Comparison of ENCODE assay signal across 26 cellular contexts in the genomic region with DNA sequence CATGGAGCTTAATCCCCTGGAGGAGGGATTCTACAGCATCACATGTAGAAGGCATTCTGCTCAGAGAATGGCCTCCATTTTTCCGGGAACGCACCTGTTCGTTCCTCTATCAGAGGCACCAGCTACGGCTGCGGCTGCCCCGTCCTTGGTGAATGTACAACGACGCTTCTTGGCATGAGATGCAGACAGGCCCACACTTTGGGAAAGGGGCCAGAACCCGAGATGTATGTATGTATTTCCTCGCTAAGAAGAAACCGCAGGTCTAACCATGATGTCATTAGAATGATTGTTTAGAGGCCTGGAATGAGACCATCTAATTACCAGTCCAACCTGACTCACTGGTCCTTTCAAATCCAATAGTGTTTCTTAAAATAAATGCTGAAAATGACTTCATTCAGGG.
DNase-seq lines count a peak whose midpoint lies in the region; ATAC-seq and TF ChIP-seq lines count a peak whose summit lies in the region.
"Had no signal": no experiment of that assay in that cellular context is flagged by ENCODE, and none has a peak within 500 bp of the region (broad histone marks: within the 10 kb centered on the region; RNA-seq: fewer than 3 reads in every experiment).

No MANE protein-coding gene starts in this region.

- H3K27me3 ChIP-seq in SJCRH30: no peaks in the 10 kb centered on the region
- H3K27me3 ChIP-seq: BE2C, Peyer's patch had no signal

- no peaks in the 10 kb centered on the region for H3K36me3 Mint-ChIP-seq in T-helper 2 cell treated with Interferon-gamma antibody and Interleukin-4, amounts not matched to agents 5 μg/mL and 100 μg/mL, for 36 hours (ENCODE audit: low read depth)
- H3K36me3 Mint-ChIP-seq: CD4-positive, CD25-positive, alpha-beta regulatory T cell; IgD-negative memory B cell had no signal

- H3K9me3 Mint-ChIP-seq in T-helper 2 cell treated with Interferon-gamma antibody and Interleukin-4, amounts not matched to agents 5 μg/mL and 100 μg/mL, for 36 hours: no peaks in the 10 kb centered on the region

- H3K27ac ChIP-seq in SJCRH30: no peak overlapping the region
- H3K27ac ChIP-seq: HL-60, Peyer's patch had no signal

- ATAC-seq in left lobe of liver (no peak), HG03457 (IDR thresholded peaks at IDR 0.05; ENCODE audit: unreplicated experiment) (no peak)
- ATAC-seq: Right ventricle myocardium inferior had no signal

- no peak for TF ChIP-seq EP300 in Ishikawa (IDR thresholded peaks at IDR 0.05; ENCODE audit: borderline replicate concordance)

- peaks cover 13% of the 10 kb centered on the region for H3K4me1 ChIP-seq in SJCRH30
- H3K4me1 ChIP-seq: BE2C, Peyer's patch had no signal

- peak; percentile 80 for DNase-seq in A172 (ENCODE audit: low spot score)
- DNase-seq in SJCRH30: peak; percentile 56 to 68
- DNase-seq in left lobe of liver (ENCODE audit: low spot score): peak; percentile 30
- no peak for DNase-seq in T-helper 9 cell
- no peak for DNase-seq in cerebellar nuclear complex (lab: John Stamatoyannopoulos, UW)
- DNase-seq in T-helper 2 cell treated with Interferon-gamma antibody and Interleukin-4, amounts not matched to agents 5 μg/mL and 100 μg/mL, for 36 hours (ENCODE audit: low spot score): no peak
- DNase-seq: BE2C; CD4-positive, CD25-positive, alpha-beta regulatory T cell; COR-L47; DMS79; H9; Karpas-422; MM.1S; NCI-H1092; NCI-H1436; NCI-H187 treated with DMSO at 0.1 percent for 48 hours; NCI-H2227 treated with DMSO at 0.1 percent for 48 hours; NCI-H510A; NCI-H748 treated with DMSO at 0.1 percent for 48 hours; NK-92 treated with Interleukin-12 subunit alpha and Interleukin-12 subunit beta, amount 100 ng/mL, for 24 hours; Peyer's patch had no signal

- H3K4me3 ChIP-seq in SJCRH30: no peak overlapping the region
- H3K4me3 ChIP-seq: Peyer's patch had no signal

- TF ChIP-seq RAD21 in Ishikawa (IDR thresholded peaks at IDR 0.05; ENCODE audit: low read depth): no peak

- no peaks in the 10 kb centered on the region for H3K27me3 Mint-ChIP-seq in T-helper 2 cell treated with Interferon-gamma antibody and Interleukin-4, amounts not matched to agents 5 μg/mL and 100 μg/mL, for 36 hours (ENCODE audit: low read depth)
- H3K27me3 Mint-ChIP-seq: CD4-positive, CD25-positive, alpha-beta regulatory T cell had no signal

- no peaks in the 10 kb centered on the region for H3K4me1 Mint-ChIP-seq in T-helper 2 cell treated with Interferon-gamma antibody and Interleukin-4, amounts not matched to agents 5 μg/mL and 100 μg/mL, for 36 hours (ENCODE audit: low read depth)
- H3K4me1 Mint-ChIP-seq: CD4-positive, CD25-positive, alpha-beta regulatory T cell; H9 had no signal

- H3K4me3 Mint-ChIP-seq in T-helper 2 cell treated with Interferon-gamma antibody and Interleukin-4, amounts not matched to agents 5 μg/mL and 100 μg/mL, for 36 hours: no peak overlapping the region
- H3K4me3 Mint-ChIP-seq: CD4-positive, CD25-positive, alpha-beta regulatory T cell; H9; IgD-negative memory B cell had no signal

- H3K27ac Mint-ChIP-seq in T-helper 2 cell treated with Interferon-gamma antibody and Interleukin-4, amounts not matched to agents 5 μg/mL and 100 μg/mL, for 36 hours: no peak overlapping the region
- H3K27ac Mint-ChIP-seq: CD4-positive, CD25-positive, alpha-beta regulatory T cell; H9; IgD-negative memory B cell had no signal

- no peaks in the 10 kb centered on the region for H3K36me3 ChIP-seq in SJCRH30
- H3K36me3 ChIP-seq: BE2C, Peyer's patch had no signal

- no peaks in the 10 kb centered on the region for H3K9me3 ChIP-seq in SJCRH30 (replicated peaks)
- H3K9me3 ChIP-seq: BE2C, Peyer's patch had no signal

TF ChIP-seq in Ishikawa, 13 proteins besides CTCF, POLR2A, EP300 and RAD21:
- TF ChIP-seq CEBPB (IDR thresholded peaks at IDR 0.05): no peak
- TF ChIP-seq NFIC (IDR thresholded peaks at IDR 0.05): peak; percentile 48

Comparison
In these comparisons a context has a peak if more than half of its experiments do, and no peak if none do; other contexts are left out.
1. DNase-seq: peak in A172 (single experiment), SJCRH30 (2 of 2) and left lobe of liver (single experiment); none in T-helper 9 cell (single experiment), cerebellar nuclear complex (0 of 2) and T-helper 2 cell treated with Interferon-gamma antibody and Interleukin-4, amounts not matched to agents 5 μg/mL and 100 μg/mL, for 36 hours (single experiment).